15 cellular contexts compared by ENCODE assay signal in genomic region chr9:98869866-98870265, GRCh38.
DNase-seq lines count a peak whose midpoint lies in the region; ATAC-seq and TF ChIP-seq lines count a peak whose summit lies in the region.
"Had no signal": no experiment of that assay in that cellular context is flagged by ENCODE, and none has a peak within 500 bp of the region (broad histone marks: within the 10 kb centered on the region; RNA-seq: fewer than 3 reads in every experiment).

No MANE protein-coding gene starts in this region.

- H3K9me3 ChIP-seq in left ventricle myocardium inferior (replicated peaks): peaks cover 5% of the 10 kb centered on the region
- no peaks in the 10 kb centered on the region for H3K9me3 ChIP-seq in MG63
- H3K9me3 ChIP-seq in subcutaneous abdominal adipose tissue (ENCODE audit: control insufficient read depth in 5 of 5, low read length in 5 of 5): no peaks in the 10 kb centered on the region

- peaks cover 53% of the 10 kb centered on the region for H3K4me1 Mint-ChIP-seq in CD14-positive monocyte
- H3K4me1 Mint-ChIP-seq: CD4-positive, CD25-positive, alpha-beta regulatory T cell; GM23338 had no signal

- H3K4me3 Mint-ChIP-seq in CD14-positive monocyte: no peak overlapping the region
- H3K4me3 Mint-ChIP-seq: CD4-positive, CD25-positive, alpha-beta regulatory T cell; GM23338; IgD-negative memory B cell had no signal

- peaks cover 0 to 4% (median 3%) of the 10 kb centered on the region in 3 donors for H3K27me3 Mint-ChIP-seq in CD14-positive monocyte (ENCODE audit: low read depth in 3 of 3)

- H3K27ac ChIP-seq in left ventricle myocardium inferior (replicated peaks): peak overlapping the region; percentile 94
- peak overlapping the region in 1 of 2 donors; percentile 6 for H3K27ac ChIP-seq in coronary artery
- peak overlapping the region; percentile 20 for H3K27ac ChIP-seq in subcutaneous abdominal adipose tissue (ENCODE audit: low read depth, low read length)
- H3K27ac ChIP-seq: A549 had no signal

- peaks cover 0 to 4% of the 10 kb centered on the region in 2 donors for H3K36me3 Mint-ChIP-seq in CD14-positive monocyte
- H3K36me3 Mint-ChIP-seq: CD4-positive, CD25-positive, alpha-beta regulatory T cell had no signal

- H3K27ac Mint-ChIP-seq in CD14-positive monocyte: no peak overlapping the region
- H3K27ac Mint-ChIP-seq: CD4-positive, CD25-positive, alpha-beta regulatory T cell; GM23338; IgD-negative memory B cell had no signal

- ATAC-seq in Right ventricle myocardium superior (ENCODE audit: poor library complexity) (no peak), HG02623 (IDR thresholded peaks at IDR 0.05; ENCODE audit: unreplicated experiment) (no peak), GM19395 (IDR thresholded peaks at IDR 0.05; ENCODE audit: unreplicated experiment) (no peak)
- ATAC-seq: A549, GM12878, GM23338 had no signal

- H3K4me3 ChIP-seq in left ventricle myocardium inferior (no peak overlapping the region), MG63 (no peak overlapping the region), coronary artery (no peak overlapping the region), subcutaneous abdominal adipose tissue (ENCODE audit: low read depth in 1 of 5, low read length in 5 of 5) (no peak overlapping the region)
- H3K4me3 ChIP-seq: A549, GM12878, GM23338 had no signal

- peaks cover 0 to 4% (median 0%) of the 10 kb centered on the region in 7 donors for H3K9me3 Mint-ChIP-seq in CD14-positive monocyte

- H3K4me1 ChIP-seq in left ventricle myocardium inferior (peaks cover 63% of the 10 kb centered on the region), subcutaneous abdominal adipose tissue (ENCODE audit: control insufficient read depth in 5 of 5, insufficient read depth in 5 of 5, low read length in 5 of 5) (peaks cover 16 to 80% (median 65%) of the 10 kb centered on the region in 5 donors)

- no peak overlapping the region for H3K9ac ChIP-seq in subcutaneous abdominal adipose tissue (ENCODE audit: low read length in 5 of 5)

- intact Hi-C loops in left ventricle myocardium inferior (cut with micrococcal nuclease): loop anchor here (10.0 kb wide), 1 partner anchor 105 kb away; no protein-coding TSS in a partner anchor
- intact Hi-C loops in Right ventricle myocardium superior (cut with DNase I): loop anchor here (5.0 to 10.0 kb wide), 2 partner anchors 77 to 105 kb away; no protein-coding TSS in a partner anchor
- intact Hi-C loops in CD14-positive monocyte (cut with micrococcal nuclease): loop anchor here in 1 of 2 donors (2.0 kb wide), 1 partner anchor 27 kb away; no protein-coding TSS in a partner anchor

- TF ChIP-seq CTCF in left ventricle myocardium inferior (IDR thresholded peaks at IDR 0.05; ENCODE audit: borderline replicate concordance) (no peak), coronary artery (IDR thresholded peaks at IDR 0.05) (no peak), CD14-positive monocyte (IDR thresholded peaks at IDR 0.05) (no peak)

- H3K27me3 ChIP-seq in left ventricle myocardium inferior (ENCODE audit: low read depth) (no peaks in the 10 kb centered on the region), MG63 (no peaks in the 10 kb centered on the region), subcutaneous abdominal adipose tissue (ENCODE audit: control insufficient read depth in 5 of 5, insufficient read depth in 4 of 5, low read length in 5 of 5) (no peaks in the 10 kb centered on the region)

- DNase-seq in left ventricle myocardium inferior (no peak), Right ventricle myocardium superior (no peak), MG63 (peak; percentile 12), coronary artery (ENCODE audit: low spot score) (peak; percentile 8), CD14-positive monocyte (ENCODE audit: low spot score) (no peak)
- DNase-seq: CD4-positive, CD25-positive, alpha-beta regulatory T cell; DMS79; H7 had no signal

- H3K36me3 ChIP-seq in left ventricle myocardium inferior: no peaks in the 10 kb centered on the region
- H3K36me3 ChIP-seq in MG63: no peaks in the 10 kb centered on the region
- no peaks in the 10 kb centered on the region for H3K36me3 ChIP-seq in subcutaneous abdominal adipose tissue (ENCODE audit: control insufficient read depth in 5 of 5, insufficient read depth in 5 of 5, low read length in 5 of 5)

Comparison
In these comparisons a context has a peak if more than half of its experiments do, and no peak if none do; other contexts are left out.
1. DNase-seq: peak in MG63 (single experiment) and coronary artery (single experiment); none in left ventricle myocardium inferior (single experiment), Right ventricle myocardium superior (single experiment) and CD14-positive monocyte (single experiment).